Comparison of ENCODE assay signal across 16 cellular contexts in the genomic region with DNA sequence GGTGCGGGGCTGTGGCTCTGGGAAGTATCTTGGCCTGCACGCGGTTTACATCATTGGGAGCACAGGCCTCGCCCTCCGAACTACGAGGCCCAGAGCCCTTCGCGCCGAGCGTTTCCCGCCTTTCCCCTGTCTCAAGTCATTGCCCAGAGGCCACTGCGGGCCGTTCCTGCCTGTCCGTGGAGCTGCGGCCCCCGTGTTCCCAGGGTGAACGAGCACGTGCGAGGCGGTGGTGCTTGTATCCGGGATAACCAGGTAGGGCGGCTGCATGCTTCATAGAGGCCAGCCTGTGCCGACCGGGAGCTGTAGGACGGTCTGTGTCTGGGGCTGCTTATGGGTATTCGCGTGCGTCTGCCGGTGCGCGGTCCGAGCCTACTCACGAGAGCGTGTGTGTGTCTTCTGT. TPM values are rescaled to one million over a fixed set of nuclear protein-coding genes. Genes with fewer than 3 reads are reported as not detected.
DNase-seq lines count a peak whose midpoint lies in the region; ATAC-seq and TF ChIP-seq lines count a peak whose summit lies in the region.
"Had no signal": no experiment of that assay in that cellular context is flagged by ENCODE, and none has a peak within 500 bp of the region (broad histone marks: within the 10 kb centered on the region; RNA-seq: fewer than 3 reads in every experiment).

No MANE protein-coding gene starts in this region.

- H2AK5ac ChIP-seq in neuronal stem cell (ENCODE audit: low read depth, low read length), result no peak overlapping the region

- CTCF ChIA-PET in WTC11 (lab: Charles Lee), result no interaction called here

- peak overlapping the region; percentile 31 for H3K14ac ChIP-seq in neuronal stem cell (ENCODE audit: low read length)

- H3K27ac ChIP-seq in RWPE2 (ENCODE audit: poor library complexity, severe bottlenecking) (no peak overlapping the region), neuronal stem cell (replicated peaks; ENCODE audit: low read length) (no peak overlapping the region), testis (no peak overlapping the region), right cardiac atrium (ENCODE audit: low read length) (no peak overlapping the region)
- H3K27ac ChIP-seq: GM23248 had no signal

- no peak overlapping the region for H3K23ac ChIP-seq in neuronal stem cell (ENCODE audit: low read depth, low read length, poor library complexity)

- H3K4me3 Mint-ChIP-seq in WTC11, result no peak overlapping the region
- H3K4me3 Mint-ChIP-seq: CD4-positive, alpha-beta memory T cell; HFFc6 had no signal

- no peaks in the 10 kb centered on the region for H3K79me1 ChIP-seq in neuronal stem cell (ENCODE audit: low read depth, low read length)

- H3K4me1 ChIP-seq in RWPE2 (ENCODE audit: insufficient read depth, poor library complexity, severe bottlenecking), result no peaks in the 10 kb centered on the region
- H3K4me1 ChIP-seq in neuronal stem cell (ENCODE audit: control insufficient read depth in 2 of 2, insufficient read depth in 1 of 2, low read depth in 1 of 2, low read length in 2 of 2), result no peaks in the 10 kb centered on the region
- no peaks in the 10 kb centered on the region for H3K4me1 ChIP-seq in testis
- H3K4me1 ChIP-seq in mucosa of descending colon (ENCODE audit: low read depth), result no peaks in the 10 kb centered on the region
- no peaks in the 10 kb centered on the region for H3K4me1 ChIP-seq in right cardiac atrium (ENCODE audit: control insufficient read depth, insufficient read depth, low read length)
- H3K4me1 ChIP-seq: HAP-1 had no signal

- H3K18ac ChIP-seq in neuronal stem cell (ENCODE audit: low read length), result no peak overlapping the region

- ATAC-seq in RWPE2 (ENCODE audit: low read depth) (no peak), WTC11 (no peak), mucosa of descending colon (no peak), right cardiac atrium (no peak)

- POLR2A ChIA-PET in WTC11 (lab: Charles Lee), result no interaction called here

- intact Hi-C loops in testis (cut with DNase I; ENCODE audit: low total_unique reads), result no loop called here
- intact Hi-C loops in mucosa of descending colon (cut with DNase I, micrococcal nuclease), result no loop called here
- intact Hi-C loops in right cardiac atrium (cut with DNase I), result no loop called here

- peak overlapping the region; percentile 72 for H4K91ac ChIP-seq in neuronal stem cell (ENCODE audit: low read depth, low read length, poor library complexity)

- H2BK12ac ChIP-seq in neuronal stem cell (ENCODE audit: low read length), result peak overlapping the region; percentile 41

- peaks cover 52% of the 10 kb centered on the region for H3K36me3 Mint-ChIP-seq in WTC11

- H3K9me3 ChIP-seq in RWPE2 (ENCODE audit: severe bottlenecking) (peaks cover 8% of the 10 kb centered on the region), neuronal stem cell (replicated peaks in 1 of 2; ENCODE audit: control insufficient read depth in 2 of 2, insufficient read depth in 1 of 2, low read depth in 1 of 2, low read length in 2 of 2) (peaks cover 16 to 27% of the 10 kb centered on the region in 2 donors), testis (no peaks in the 10 kb centered on the region), mucosa of descending colon (peaks cover 96% of the 10 kb centered on the region), right cardiac atrium (ENCODE audit: control insufficient read depth, low read length) (peaks cover 14% of the 10 kb centered on the region)
- H3K9me3 ChIP-seq: HAP-1 had no signal

- no CpG with 5 or more reads among the region's 34 CpGs for WGBS in neuronal stem cell (ENCODE audit: extremely low coverage in 2 of 2, insufficient read length in 2 of 2, insufficient replicate concordance in 1 of 2), 2 donors
- WGBS in testis, 2 donors, result 34 to 38% methylated on average over 16 to 32 of the region's 34 CpGs
- 45% methylated on average over 34 of the region's 34 CpGs for WGBS in right cardiac atrium

- H3K4me2 ChIP-seq in neuronal stem cell (ENCODE audit: insufficient read depth, low read length, poor library complexity, severe bottlenecking), result no peak overlapping the region

- no peak for TF ChIP-seq CTCF in RWPE2 (IDR thresholded peaks at IDR 0.05; ENCODE audit: poor library complexity, severe bottlenecking)
- no peak for TF ChIP-seq CTCF in WTC11 (IDR thresholded peaks at IDR 0.05)
- no peak for TF ChIP-seq CTCF in testis (IDR thresholded peaks at IDR 0.05)
- TF ChIP-seq CTCF in mucosa of descending colon (IDR thresholded peaks at IDR 0.05), result no peak

- peaks cover 11% of the 10 kb centered on the region for H3K27me3 Mint-ChIP-seq in WTC11 (ENCODE audit: low read depth)
- H3K27me3 Mint-ChIP-seq: CD4-positive, alpha-beta memory T cell had no signal

- H4K8ac ChIP-seq in neuronal stem cell (ENCODE audit: low read depth, low read length), result peak overlapping the region; percentile 86

- no peak overlapping the region for H3K4ac ChIP-seq in neuronal stem cell (ENCODE audit: low read length)

- no peak overlapping the region for H3K27ac Mint-ChIP-seq in WTC11
- H3K27ac Mint-ChIP-seq: CD4-positive, alpha-beta memory T cell; HFFc6 had no signal

- peaks cover 83% of the 10 kb centered on the region for H3K9me3 Mint-ChIP-seq in WTC11

- no peak overlapping the region for H3K9ac ChIP-seq in neuronal stem cell (ENCODE audit: low read depth, low read length, poor library complexity)
- H3K9ac ChIP-seq: GM23248 had no signal

- no peaks in the 10 kb centered on the region for H3K36me3 ChIP-seq in RWPE2 (ENCODE audit: low read depth)
- H3K36me3 ChIP-seq in neuronal stem cell (replicated peaks in 1 of 2; ENCODE audit: control insufficient read depth in 2 of 2, insufficient read depth in 2 of 2, low read length in 2 of 2), result no peaks in the 10 kb centered on the region
- H3K36me3 ChIP-seq in testis (ENCODE audit: low read depth, missing control alignments), result no peaks in the 10 kb centered on the region
- H3K36me3 ChIP-seq in mucosa of descending colon (ENCODE audit: low read depth), result no peaks in the 10 kb centered on the region
- H3K36me3 ChIP-seq: HAP-1 had no signal

- TF ChIP-seq POLR2A in testis (IDR thresholded peaks at IDR 0.05), result no peak

- no peak overlapping the region for H2BK120ac ChIP-seq in neuronal stem cell (ENCODE audit: low read depth, low read length)

- peak; percentile 51 for DNase-seq in RWPE2 (ENCODE audit: low spot score)
- peak; percentile 11 for DNase-seq in WTC11 (ENCODE audit: low spot score)
- no peak for DNase-seq in neuronal stem cell (ENCODE audit: low spot score)
- DNase-seq in testis, result peak; percentile 50
- no peak for DNase-seq in mucosa of descending colon
- no peak for DNase-seq in right cardiac atrium
- DNase-seq: C1 segment of cervical spinal cord; Calu3; CD4-positive, alpha-beta memory T cell; COR-L47; DMS53; DMS79 treated with DMSO at 0.1 percent for 48 hours; GF-D8; GM23248; HFFc6 had no signal

- no peak overlapping the region for H2BK5ac ChIP-seq in neuronal stem cell (ENCODE audit: low read length)

- no peak overlapping the region for H2BK15ac ChIP-seq in neuronal stem cell (ENCODE audit: low read length)

- no peak overlapping the region for H2AFZ ChIP-seq in neuronal stem cell (ENCODE audit: low read length)
- H2AFZ ChIP-seq: GM23248 had no signal

- H3K27me3 ChIP-seq in RWPE2 (ENCODE audit: insufficient read depth, poor library complexity, severe bottlenecking), result no peaks in the 10 kb centered on the region
- no peaks in the 10 kb centered on the region for H3K27me3 ChIP-seq in neuronal stem cell (ENCODE audit: control insufficient read depth in 3 of 3, insufficient read depth in 3 of 3, low read depth in 1 of 3, low read length in 3 of 3)
- H3K27me3 ChIP-seq in testis, result no peaks in the 10 kb centered on the region
- no peaks in the 10 kb centered on the region for H3K27me3 ChIP-seq in right cardiac atrium (ENCODE audit: control insufficient read depth, insufficient read depth)

- no peaks in the 10 kb centered on the region for H3K4me1 Mint-ChIP-seq in WTC11
- H3K4me1 Mint-ChIP-seq: CD4-positive, alpha-beta memory T cell had no signal

- H3K4me3 ChIP-seq in RWPE2 (ENCODE audit: severe bottlenecking), result no peak overlapping the region
- no peak overlapping the region for H3K4me3 ChIP-seq in neuronal stem cell (ENCODE audit: low read length in 2 of 2)
- peak overlapping the region; percentile 21 to 44 for H3K4me3 ChIP-seq in testis
- no peak overlapping the region for H3K4me3 ChIP-seq in mucosa of descending colon
- H3K4me3 ChIP-seq in right cardiac atrium (ENCODE audit: low read length), result no peak overlapping the region
- H3K4me3 ChIP-seq: GM23248, HAP-1 had no signal

TF ChIP-seq in WTC11, 78 proteins besides CTCF, POLR2A, EP300 and RAD21 (continues in another document):
- TF ChIP-seq, protein P1, sequence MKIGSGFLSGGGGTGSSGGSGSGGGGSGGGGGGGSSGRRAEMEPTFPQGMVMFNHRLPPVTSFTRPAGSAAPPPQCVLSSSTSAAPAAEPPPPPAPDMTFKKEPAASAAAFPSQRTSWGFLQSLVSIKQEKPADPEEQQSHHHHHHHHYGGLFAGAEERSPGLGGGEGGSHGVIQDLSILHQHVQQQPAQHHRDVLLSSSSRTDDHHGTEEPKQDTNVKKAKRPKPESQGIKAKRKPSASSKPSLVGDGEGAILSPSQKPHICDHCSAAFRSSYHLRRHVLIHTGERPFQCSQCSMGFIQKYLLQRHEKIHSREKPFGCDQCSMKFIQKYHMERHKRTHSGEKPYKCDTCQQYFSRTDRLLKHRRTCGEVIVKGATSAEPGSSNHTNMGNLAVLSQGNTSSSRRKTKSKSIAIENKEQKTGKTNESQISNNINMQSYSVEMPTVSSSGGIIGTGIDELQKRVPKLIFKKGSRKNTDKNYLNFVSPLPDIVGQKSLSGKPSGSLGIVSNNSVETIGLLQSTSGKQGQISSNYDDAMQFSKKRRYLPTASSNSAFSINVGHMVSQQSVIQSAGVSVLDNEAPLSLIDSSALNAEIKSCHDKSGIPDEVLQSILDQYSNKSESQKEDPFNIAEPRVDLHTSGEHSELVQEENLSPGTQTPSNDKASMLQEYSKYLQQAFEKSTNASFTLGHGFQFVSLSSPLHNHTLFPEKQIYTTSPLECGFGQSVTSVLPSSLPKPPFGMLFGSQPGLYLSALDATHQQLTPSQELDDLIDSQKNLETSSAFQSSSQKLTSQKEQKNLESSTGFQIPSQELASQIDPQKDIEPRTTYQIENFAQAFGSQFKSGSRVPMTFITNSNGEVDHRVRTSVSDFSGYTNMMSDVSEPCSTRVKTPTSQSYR (CRISPR knock-in tag; IDR thresholded peaks at IDR 0.05), result no peak
- TF ChIP-seq NFATC4 (CRISPR knock-in tag; IDR thresholded peaks at IDR 0.05), result no peak
- TF ChIP-seq, protein P2, sequence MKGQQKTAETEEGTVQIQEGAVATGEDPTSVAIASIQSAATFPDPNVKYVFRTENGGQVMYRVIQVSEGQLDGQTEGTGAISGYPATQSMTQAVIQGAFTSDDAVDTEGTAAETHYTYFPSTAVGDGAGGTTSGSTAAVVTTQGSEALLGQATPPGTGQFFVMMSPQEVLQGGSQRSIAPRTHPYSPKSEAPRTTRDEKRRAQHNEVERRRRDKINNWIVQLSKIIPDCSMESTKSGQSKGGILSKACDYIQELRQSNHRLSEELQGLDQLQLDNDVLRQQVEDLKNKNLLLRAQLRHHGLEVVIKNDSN (CRISPR knock-in tag; IDR thresholded peaks at IDR 0.05), result no peak

RNA-seq across cellular contexts. Expression of a gene that starts 32.5 kb away (rescaled TPM):
- 3.3 to 3.9 TPM (median 3.3 TPM) in 3 replicates for total RNA-seq in WTC11 (2021)
- polyA plus RNA-seq in neuronal stem cell (2013, experiment 1 of 2), result 2.4 TPM
- 2.6 TPM for polyA plus RNA-seq in neuronal stem cell (2013, experiment 2 of 2)
- total RNA-seq in testis, result 10 to 100 TPM; 19.4 to 22.5 TPM
- polyA plus RNA-seq in testis (ENCODE audit: insufficient read depth, low read depth, low replicate concordance), result 6.8 TPM
- total RNA-seq in mucosa of descending colon, result 1 to 10 TPM; 3.6 to 8.5 (median 4.9) TPM
- 1 to 10 TPM; 5.4 to 7.9 (median 6.9) TPM for total RNA-seq in right cardiac atrium
- polyA plus RNA-seq in right cardiac atrium, result 4.2 TPM

Comparison
In these comparisons a context has a peak if more than half of its experiments do, and no peak if none do; other contexts are left out.
1. DNase-seq: peak in RWPE2 (single experiment), WTC11 (single experiment) and testis (single experiment); none in neuronal stem cell (single experiment), mucosa of descending colon (0 of 3) and right cardiac atrium (0 of 3).
2. H3K4me3 ChIP-seq: peak in testis (2 of 2); none in RWPE2 (single experiment), neuronal stem cell (0 of 2), mucosa of descending colon (single experiment) and right cardiac atrium (single experiment).